ENCODE assay signal across 13 cellular contexts in the genomic region with DNA sequence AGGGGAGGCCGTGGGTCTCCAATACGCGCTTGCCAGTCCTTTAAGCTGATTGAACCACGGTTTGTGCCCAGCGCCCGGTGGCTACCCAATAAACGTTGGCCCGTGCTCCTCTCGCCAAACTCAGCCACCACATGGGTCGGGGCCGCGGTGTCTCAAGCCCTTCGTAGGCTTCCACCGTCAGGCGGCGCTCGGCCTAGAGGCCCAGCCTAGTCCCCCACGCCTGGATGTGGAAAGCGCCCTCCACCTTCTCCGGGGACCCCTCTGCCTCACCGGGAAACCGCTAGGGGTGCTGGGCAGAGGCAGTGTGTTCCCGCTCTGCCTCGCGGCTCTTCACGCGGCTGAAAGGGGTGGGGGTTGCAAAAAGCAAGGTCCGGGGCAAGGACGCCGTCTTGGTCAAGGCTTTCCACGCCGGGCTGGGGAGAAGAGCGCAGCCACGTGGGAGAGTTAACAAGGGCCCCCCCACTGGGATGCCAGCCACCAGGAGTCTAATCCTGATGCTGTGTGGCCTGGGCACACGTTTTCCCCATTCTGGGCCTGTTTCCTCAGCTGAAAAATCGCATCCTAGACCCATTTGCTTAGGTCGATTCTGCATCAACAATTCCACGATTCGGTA. TPM values are rescaled to one million over a fixed set of nuclear protein-coding genes. Genes with fewer than 3 reads are reported as not detected.
DNase-seq lines count a peak whose midpoint lies in the region; ATAC-seq, FAIRE-seq and TF ChIP-seq lines count a peak whose summit lies in the region.
"Had no signal": no experiment of that assay in that cellular context is flagged by ENCODE, and none has a peak within 500 bp of the region (broad histone marks: within the 10 kb centered on the region; RNA-seq: fewer than 3 reads in every experiment).

No MANE protein-coding gene starts in this region.

- H3K27ac ChIP-seq in pancreas = no peak overlapping the region
- H3K27ac ChIP-seq: KMS-11, PC-9 had no signal

- H3K27ac Mint-ChIP-seq in WTC11 = no peak overlapping the region

- H3K36me3 ChIP-seq in pancreas = no peaks in the 10 kb centered on the region

- no peaks in the 10 kb centered on the region for H3K36me3 Mint-ChIP-seq in WTC11

- H3K4me3 ChIP-seq in fibroblast of the aortic adventitia (ENCODE audit: low read depth, low read length) = no peak overlapping the region
- H3K4me3 ChIP-seq in pancreas = peak overlapping the region in 1 of 4 donors; percentile 31
- H3K4me3 ChIP-seq: PC-9 had no signal

- intact Hi-C loops in pancreas (cut with DNase I) = no loop called here

- H3K9me3 ChIP-seq in pancreas = no peaks in the 10 kb centered on the region

- peaks cover 44% of the 10 kb centered on the region for H3K4me1 Mint-ChIP-seq in WTC11

- peak overlapping the region; percentile 59 for H3K4me3 Mint-ChIP-seq in WTC11

- H3K27me3 Mint-ChIP-seq in WTC11 (ENCODE audit: low read depth) = peaks cover 18% of the 10 kb centered on the region

- H3K9me3 Mint-ChIP-seq in WTC11 = no peaks in the 10 kb centered on the region
- H3K9me3 Mint-ChIP-seq: CD8-positive, alpha-beta memory T cell had no signal

- H3K27me3 ChIP-seq in pancreas = peaks cover 0 to 11% (median 0%) of the 10 kb centered on the region in 4 donors

- WGBS in pancreas, 2 donors = 15 to 28% methylated on average over 39 of the region's 39 CpGs

- DNase-seq in AG09319 (ENCODE audit: extremely low read depth, low read depth) = no peak
- peak; percentile 46 for DNase-seq in WTC11 (ENCODE audit: low spot score)
- no peak for DNase-seq in fibroblast of the aortic adventitia (ENCODE audit: low read depth)
- DNase-seq in pancreas = peak in 1 of 6 donors; percentile 64
- no peak for DNase-seq in GDM1 (lab: John Stamatoyannopoulos, UW)
- no peak for DNase-seq in cerebellar cortex (ENCODE audit: low spot score)
- DNase-seq: CD8-positive, alpha-beta memory T cell; PC-9 had no signal

- CTCF ChIA-PET in WTC11 (lab: Charles Lee) = interaction anchor here (1.0 to 3.2 kb wide), 3 partner anchors 61 to 135 kb away, joined by 4 to 13 read pairs (median 5); no protein-coding TSS in a partner anchor

- POLR2A ChIA-PET in WTC11 (lab: Charles Lee) = no interaction called here

- TF ChIP-seq CTCF in AG09319 (IDR thresholded peaks at IDR 0.05; ENCODE audit: low read depth, low read length) (peak; percentile 26), WTC11 (IDR thresholded peaks at IDR 0.05) (no peak), fibroblast of the aortic adventitia (IDR thresholded peaks at IDR 0.05; ENCODE audit: insufficient read depth, low read length) (peak; percentile 16), pancreas (IDR thresholded peaks at IDR 0.05) (no peak)

- H3K4me1 ChIP-seq in pancreas = peaks cover 0 to 9% (median 8%) of the 10 kb centered on the region in 3 donors

- FAIRE-seq in pancreas (lab: Jason Lieb, UNC) = no peak

- ATAC-seq in WTC11 (peak; percentile 11), pancreas (peak in 3 of 4 donors; percentile 11 to 18 (median 14)), HG02938 (IDR thresholded peaks at IDR 0.05; ENCODE audit: unreplicated experiment) (no peak), HG02852 (IDR thresholded peaks at IDR 0.05; ENCODE audit: unreplicated experiment) (no peak)
- ATAC-seq: HCT116 had no signal

TF ChIP-seq in WTC11, 78 proteins besides CTCF, POLR2A, EP300 and RAD21:
- TF ChIP-seq ESRRA (CRISPR knock-in tag; IDR thresholded peaks at IDR 0.05; ENCODE audit: borderline replicate concordance) (no peak), TEAD1 (CRISPR knock-in tag; IDR thresholded peaks at IDR 0.05) (0 out of 2 replicates have a peak, but pooled peaks have one; percentile 12)
TF ChIP-seq in WTC11: peak in this region for 1.

RNA-seq across cellular contexts. Expression of a gene that starts 29.8 kb away (rescaled TPM):
- total RNA-seq in WTC11 (2021) (not detected in 3 replicates), fibroblast of the aortic adventitia (ENCODE audit: low replicate concordance) (under 0.01 TPM in 1 of 2 replicates, not detected in the other), pancreas (1 to 10 TPM in 2 of 6 donors, under 1 TPM in 3, not detected in 1; 0.06 to 5.2 (median 0.14) TPM)
- under 1 TPM; 0.05 to 0.68 TPM for polyA plus RNA-seq in pancreas
- total RNA-seq: CD8-positive, alpha-beta memory T cell; PC-9; urinary bladder had no signal
- polyA plus RNA-seq: CD8-positive, alpha-beta memory T cell had no signal

Comparison
In these comparisons a context has a peak if more than half of its experiments do, and no peak if none do; other contexts are left out.
1. CTCF ChIP-seq: peak in AG09319 (single experiment) and fibroblast of the aortic adventitia (single experiment); none in WTC11 (single experiment) and pancreas (0 of 4).
2. ATAC-seq: peak in WTC11 (single experiment) and pancreas (3 of 4); none in HG02938 (single experiment) and HG02852 (single experiment).